26 cellular contexts compared by ENCODE assay signal in genomic region chr22:18070041-18070440, GRCh38. TPM values are rescaled to one million over a fixed set of nuclear protein-coding genes. Genes with fewer than 3 reads are reported as not detected.
"Had no signal": no experiment of that assay in that cellular context is flagged by ENCODE, and none has a peak within 500 bp of the region (broad histone marks: within the 10 kb centered on the region; RNA-seq: fewer than 3 reads in every experiment).

No MANE protein-coding gene starts in this region.

- H3K36me3 ChIP-seq: esophagus squamous epithelium, left ventricle myocardium inferior, neutrophil, sigmoid colon, stomach, thyroid gland, upper lobe of left lung, vagina, WERI-Rb-1 had no signal

- ATAC-seq: activated CD4-positive, CD25-positive, alpha-beta regulatory T cell treated with anti-CD3 and anti-CD28 coated beads, Interleukin-2, amount 50 U/mL, for 24 hours; natural killer cell treated with Interleukin-12 subunit alpha and Interleukin-12 subunit beta and Interleukin-15 and Interleukin-18, amount 100 ng/mL, for 72 hours; stimulated activated naive B cell treated with anti-CD40 and anti-IgM and Interleukin-4, amounts not matched to agents 10 μg/mL and 1 μg/mL and 100 μg/mL, for 72 hours had no signal

- H3K27ac ChIP-seq: neutrophil, thyroid gland, upper lobe of left lung, vagina, WERI-Rb-1 had no signal

- H3K4me1 ChIP-seq: thyroid gland, upper lobe of left lung had no signal

- DNase-seq: activated CD4-positive, alpha-beta T cell treated with anti-CD3 and anti-CD28 coated beads for 48 hours; activated CD4-positive, alpha-beta T cell treated with anti-CD3 and anti-CD28 coated beads, Interleukin-2, amount 50 U/mL, for 48 hours; activated CD8-positive, alpha-beta memory T cell treated with anti-CD3 and anti-CD28 coated beads for 24 hours; activated gamma-delta T cell; activated naive CD4-positive, alpha-beta T cell treated with anti-CD3 and anti-CD28 coated beads, Interleukin-2, amount 50 U/mL, for 16 hours; amniotic stem cell; central memory CD4-positive, alpha-beta T cell; dermis blood vessel endothelial cell; effector CD4-positive, alpha-beta T cell; esophagus squamous epithelium; glutamatergic neuron; islet precursor cell; left ventricle myocardium inferior; mucosa of descending colon; sigmoid colon; stimulated activated CD4-positive, alpha-beta T cell treated with anti-CD3 and anti-CD28 coated beads, Interleukin-2, amount 100 ng/mL, for 24 hours; stimulated activated naive B cell treated with anti-CD40 and anti-IgM and Interleukin-4, amounts not matched to agents 10 μg/mL and 1 μg/mL and 100 μg/mL, for 72 hours; stomach; thyroid gland; upper lobe of left lung; WERI-Rb-1 had no signal

- H3K9me3 ChIP-seq: esophagus squamous epithelium, left ventricle myocardium inferior, mucosa of descending colon, neutrophil, sigmoid colon, stomach, thyroid gland, upper lobe of left lung, vagina had no signal

- H3K27me3 ChIP-seq: sigmoid colon, thyroid gland, upper lobe of left lung, vagina had no signal

- H3K4me3 ChIP-seq: esophagus squamous epithelium, left ventricle myocardium inferior, lung, mucosa of descending colon, sigmoid colon, stomach, thyroid gland, upper lobe of left lung, vagina had no signal

RNA-seq across cellular contexts. Expression of gene TUBA8, which starts 40.6 kb away (rescaled TPM):
- total RNA-seq: stomach had no signal
